ENCODE assay signal across 1 cellular context in the genomic region with DNA sequence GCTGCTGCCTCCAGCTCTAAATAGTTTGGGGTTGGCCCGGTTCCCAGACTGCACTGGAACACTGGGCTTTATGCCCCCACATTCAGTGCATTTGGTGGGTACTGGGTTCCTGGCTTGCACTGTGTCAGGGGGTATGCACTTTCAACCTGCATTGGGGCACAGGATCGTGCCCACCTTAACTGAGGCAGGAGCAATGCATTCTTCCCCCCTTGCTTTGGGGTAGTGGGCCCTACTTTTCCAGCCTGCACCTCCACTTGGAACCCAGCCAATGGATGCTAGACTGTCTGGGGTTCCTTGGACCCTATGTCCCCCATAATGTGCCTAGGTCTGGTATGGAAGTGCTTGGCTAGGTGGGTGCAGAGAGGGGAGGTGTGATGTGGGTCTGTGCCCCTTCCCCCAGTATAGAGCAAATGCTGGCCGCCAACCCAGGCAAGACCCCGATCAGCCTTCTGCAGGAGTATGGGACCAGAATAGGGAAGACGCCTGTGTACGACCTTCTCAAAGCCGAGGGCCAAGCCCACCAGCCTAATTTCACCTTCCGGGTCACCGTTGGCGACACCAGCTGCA.
TF ChIP-seq lines count a peak whose summit lies in the region.

No MANE protein-coding gene starts in this region.

TF ChIP-seq in GM12878, 131 proteins besides CTCF, POLR2A, EP300 and RAD21:
- TF ChIP-seq RB1 (IDR thresholded peaks at IDR 0.05; ENCODE audit: borderline replicate concordance) (0 out of 2 replicates have a peak, but pooled peaks have one; percentile 11), POU2F2 (IDR thresholded peaks at IDR 0.05; ENCODE audit: borderline replicate concordance, low read depth, low read length) (no peak), NR2C1 (IDR thresholded peaks at IDR 0.05) (no peak), ATF7 (IDR thresholded peaks at IDR 0.05; ENCODE audit: low read depth) (no peak), SMARCA5 (IDR thresholded peaks at IDR 0.05) (0 out of 2 replicates have a peak, but pooled peaks have one; percentile 63), POLR2AphosphoS5 (IDR thresholded peaks at IDR 0.05; ENCODE audit: low read length) (peak; percentile 62; the same call in 1 of the 2 replicates), BRCA1 (IDR thresholded peaks at IDR 0.05; ENCODE audit: low read depth, low read length) (no peak), SP1 (IDR thresholded peaks at IDR 0.05; ENCODE audit: low read depth, low read length) (no peak), FOXK2 (IDR thresholded peaks at IDR 0.05) (no peak)
- TF ChIP-seq, protein P1, sequence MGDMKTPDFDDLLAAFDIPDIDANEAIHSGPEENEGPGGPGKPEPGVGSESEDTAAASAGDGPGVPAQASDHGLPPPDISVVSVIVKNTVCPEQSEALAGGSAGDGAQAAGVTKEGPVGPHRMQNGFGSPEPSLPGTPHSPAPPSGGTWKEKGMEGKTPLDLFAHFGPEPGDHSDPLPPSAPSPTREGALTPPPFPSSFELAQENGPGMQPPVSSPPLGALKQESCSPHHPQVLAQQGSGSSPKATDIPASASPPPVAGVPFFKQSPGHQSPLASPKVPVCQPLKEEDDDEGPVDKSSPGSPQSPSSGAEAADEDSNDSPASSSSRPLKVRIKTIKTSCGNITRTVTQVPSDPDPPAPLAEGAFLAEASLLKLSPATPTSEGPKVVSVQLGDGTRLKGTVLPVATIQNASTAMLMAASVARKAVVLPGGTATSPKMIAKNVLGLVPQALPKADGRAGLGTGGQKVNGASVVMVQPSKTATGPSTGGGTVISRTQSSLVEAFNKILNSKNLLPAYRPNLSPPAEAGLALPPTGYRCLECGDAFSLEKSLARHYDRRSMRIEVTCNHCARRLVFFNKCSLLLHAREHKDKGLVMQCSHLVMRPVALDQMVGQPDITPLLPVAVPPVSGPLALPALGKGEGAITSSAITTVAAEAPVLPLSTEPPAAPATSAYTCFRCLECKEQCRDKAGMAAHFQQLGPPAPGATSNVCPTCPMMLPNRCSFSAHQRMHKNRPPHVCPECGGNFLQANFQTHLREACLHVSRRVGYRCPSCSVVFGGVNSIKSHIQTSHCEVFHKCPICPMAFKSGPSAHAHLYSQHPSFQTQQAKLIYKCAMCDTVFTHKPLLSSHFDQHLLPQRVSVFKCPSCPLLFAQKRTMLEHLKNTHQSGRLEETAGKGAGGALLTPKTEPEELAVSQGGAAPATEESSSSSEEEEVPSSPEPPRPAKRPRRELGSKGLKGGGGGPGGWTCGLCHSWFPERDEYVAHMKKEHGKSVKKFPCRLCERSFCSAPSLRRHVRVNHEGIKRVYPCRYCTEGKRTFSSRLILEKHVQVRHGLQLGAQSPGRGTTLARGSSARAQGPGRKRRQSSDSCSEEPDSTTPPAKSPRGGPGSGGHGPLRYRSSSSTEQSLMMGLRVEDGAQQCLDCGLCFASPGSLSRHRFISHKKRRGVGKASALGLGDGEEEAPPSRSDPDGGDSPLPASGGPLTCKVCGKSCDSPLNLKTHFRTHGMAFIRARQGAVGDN (IDR thresholded peaks at IDR 0.05), result 0 out of 2 replicates have a peak, but pooled peaks have one; percentile 7
- TF ChIP-seq, protein P2, sequence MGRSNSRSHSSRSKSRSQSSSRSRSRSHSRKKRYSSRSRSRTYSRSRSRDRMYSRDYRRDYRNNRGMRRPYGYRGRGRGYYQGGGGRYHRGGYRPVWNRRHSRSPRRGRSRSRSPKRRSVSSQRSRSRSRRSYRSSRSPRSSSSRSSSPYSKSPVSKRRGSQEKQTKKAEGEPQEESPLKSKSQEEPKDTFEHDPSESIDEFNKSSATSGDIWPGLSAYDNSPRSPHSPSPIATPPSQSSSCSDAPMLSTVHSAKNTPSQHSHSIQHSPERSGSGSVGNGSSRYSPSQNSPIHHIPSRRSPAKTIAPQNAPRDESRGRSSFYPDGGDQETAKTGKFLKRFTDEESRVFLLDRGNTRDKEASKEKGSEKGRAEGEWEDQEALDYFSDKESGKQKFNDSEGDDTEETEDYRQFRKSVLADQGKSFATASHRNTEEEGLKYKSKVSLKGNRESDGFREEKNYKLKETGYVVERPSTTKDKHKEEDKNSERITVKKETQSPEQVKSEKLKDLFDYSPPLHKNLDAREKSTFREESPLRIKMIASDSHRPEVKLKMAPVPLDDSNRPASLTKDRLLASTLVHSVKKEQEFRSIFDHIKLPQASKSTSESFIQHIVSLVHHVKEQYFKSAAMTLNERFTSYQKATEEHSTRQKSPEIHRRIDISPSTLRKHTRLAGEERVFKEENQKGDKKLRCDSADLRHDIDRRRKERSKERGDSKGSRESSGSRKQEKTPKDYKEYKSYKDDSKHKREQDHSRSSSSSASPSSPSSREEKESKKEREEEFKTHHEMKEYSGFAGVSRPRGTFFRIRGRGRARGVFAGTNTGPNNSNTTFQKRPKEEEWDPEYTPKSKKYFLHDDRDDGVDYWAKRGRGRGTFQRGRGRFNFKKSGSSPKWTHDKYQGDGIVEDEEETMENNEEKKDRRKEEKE (IDR thresholded peaks at IDR 0.05), result no peak
- TF ChIP-seq, protein P3, sequence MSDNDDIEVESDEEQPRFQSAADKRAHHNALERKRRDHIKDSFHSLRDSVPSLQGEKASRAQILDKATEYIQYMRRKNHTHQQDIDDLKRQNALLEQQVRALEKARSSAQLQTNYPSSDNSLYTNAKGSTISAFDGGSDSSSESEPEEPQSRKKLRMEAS (IDR thresholded peaks at IDR 0.05; ENCODE audit: low read depth, low read length), result no peak
